13 cellular contexts compared by ENCODE assay signal in the genomic region with DNA sequence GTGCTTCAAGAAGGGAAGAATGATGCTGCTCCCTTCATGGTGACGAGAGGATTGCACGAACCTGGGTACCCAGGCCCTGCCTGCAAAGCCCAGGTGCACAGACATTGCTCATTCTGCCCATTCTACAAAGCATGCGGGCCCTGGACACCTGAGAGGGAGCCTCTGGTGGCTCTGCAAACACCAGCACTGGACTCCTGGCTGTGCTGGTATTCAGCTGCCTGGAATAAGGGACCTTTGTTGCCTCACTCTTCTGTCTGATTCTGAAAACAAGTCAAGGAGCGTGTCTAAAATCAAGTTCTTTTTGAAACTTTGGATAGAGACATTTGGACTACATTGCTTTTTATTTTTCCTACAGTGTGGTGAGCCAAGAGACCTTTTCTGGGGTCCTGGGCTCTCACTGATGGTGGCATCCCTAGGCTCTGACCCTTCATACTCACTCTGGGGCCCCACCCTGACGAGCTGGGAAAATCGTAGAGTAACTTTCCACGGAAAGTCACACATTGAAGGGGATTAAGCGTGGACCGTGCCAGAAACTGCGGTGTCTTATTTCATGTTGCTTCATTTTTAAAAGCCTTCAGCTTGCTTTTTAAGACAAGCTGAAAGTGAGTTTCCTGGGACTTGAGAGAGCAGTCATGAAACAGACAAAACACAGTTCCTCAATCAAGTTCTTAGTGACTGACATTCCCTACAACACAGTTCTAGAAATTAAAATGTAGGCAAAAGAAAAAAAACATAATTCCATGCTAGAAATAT. TPM values are rescaled to one million over a fixed set of nuclear protein-coding genes. Genes with fewer than 3 reads are reported as not detected.
A peak's percentile ranks its signal among the peaks of the same experiment; 100 is the strongest.
DNase-seq lines count a peak whose midpoint lies in the region; ATAC-seq and TF ChIP-seq lines count a peak whose summit lies in the region.
"Had no signal": no experiment of that assay in that cellular context is flagged by ENCODE, and none has a peak within 500 bp of the region (broad histone marks: within the 10 kb centered on the region; RNA-seq: fewer than 3 reads in every experiment).

No MANE protein-coding gene starts in this region.

- 79% methylated on average over 10 of the region's 10 CpGs for WGBS in mesenchymal stem cell

- peaks cover 13% of the 10 kb centered on the region for H3K4me1 Mint-ChIP-seq in activated T-cell treated with anti-CD3 and anti-CD28 coated beads, Interleukin-2, amount 50 U/mL, for 24 hours (ENCODE audit: low read depth)

- no peak overlapping the region for H2BK120ac ChIP-seq in mesenchymal stem cell (ENCODE audit: low read depth, low read length)

- H3K9ac ChIP-seq in mesenchymal stem cell (ENCODE audit: low read length) (peak overlapping the region; percentile 43), subcutaneous abdominal adipose tissue (ENCODE audit: low read length in 5 of 5) (no peak overlapping the region)

- no peak overlapping the region for H3K4me3 ChIP-seq in HEK293 (ENCODE audit: low read depth, low read length)
- peak overlapping the region in 1 of 2 experiments; percentile 63 for H3K4me3 ChIP-seq in mesenchymal stem cell (ENCODE audit: insufficient read depth in 1 of 2, low read depth in 1 of 2, low read length in 2 of 2)
- no peak overlapping the region for H3K4me3 ChIP-seq in subcutaneous abdominal adipose tissue (ENCODE audit: low read depth in 1 of 5, low read length in 5 of 5)
- H3K4me3 ChIP-seq: cardiac muscle cell had no signal

- H3K27ac ChIP-seq in HEK293 (ENCODE audit: extremely low read depth, low read depth, low read length) (no peak overlapping the region), mesenchymal stem cell (ENCODE audit: low read length, poor library complexity, severe bottlenecking) (peak overlapping the region; percentile 99), subcutaneous abdominal adipose tissue (ENCODE audit: low read depth, low read length) (peak overlapping the region; percentile 74)
- H3K27ac ChIP-seq: cardiac muscle cell had no signal

- DNase-seq in dedifferentiated amniotic fluid mesenchymal stem cell (ENCODE audit: extremely low spot score) (peak; percentile 63), mesenchymal stem cell (peak; percentile 41), NCI-H82 (lab: John Stamatoyannopoulos, UW) (no peak), RKO (ENCODE audit: low spot score) (no peak)
- no peak for DNase-seq in activated T-cell treated with anti-CD3 and anti-CD28 coated beads, Interleukin-2, amount 50 U/mL, for 24 hours
- DNase-seq: activated T-cell treated with anti-CD3 and anti-CD28 coated beads, Interleukin-2, amount 50 U/mL, for 1 hour; NCI-H526 treated with DMSO at 0.1 percent for 48 hours; SIG-M5 had no signal

- H2BK12ac ChIP-seq in mesenchymal stem cell (ENCODE audit: low read length in 2 of 2) = peak overlapping the region; percentile 51 to 63

- CTCF ChIA-PET in HEK293 (lab: Yijun Ruan, JAX) = interaction anchor here (0.6 to 1.1 kb wide), 3 partner anchors 35 to 112 kb away, joined by 3 read pairs; no protein-coding TSS in a partner anchor

- no peak overlapping the region for H3K23ac ChIP-seq in mesenchymal stem cell (ENCODE audit: low read length in 2 of 2)

- no peak overlapping the region for H3K4me3 Mint-ChIP-seq in activated T-cell treated with anti-CD3 and anti-CD28 coated beads, Interleukin-2, amount 50 U/mL, for 24 hours

- no peaks in the 10 kb centered on the region for H3K9me3 Mint-ChIP-seq in activated T-cell treated with anti-CD3 and anti-CD28 coated beads, Interleukin-2, amount 50 U/mL, for 24 hours

- H3K36me3 ChIP-seq in HEK293 (ENCODE audit: control insufficient read depth in 2 of 2, insufficient read depth in 1 of 2, low read length in 2 of 2) (no peaks in the 10 kb centered on the region), mesenchymal stem cell (ENCODE audit: control insufficient read depth in 1 of 2, insufficient read depth in 2 of 2, low read depth in 1 of 2, low read length in 2 of 2) (no peaks in the 10 kb centered on the region), subcutaneous abdominal adipose tissue (ENCODE audit: control insufficient read depth in 5 of 5, insufficient read depth in 5 of 5, low read length in 5 of 5) (no peaks in the 10 kb centered on the region)
- H3K36me3 ChIP-seq: cardiac muscle cell had no signal

- H3K4me1 ChIP-seq in HEK293 (ENCODE audit: control insufficient read depth, insufficient read depth, low read length) (peaks cover 4% of the 10 kb centered on the region; the same call in 1 of the 2 replicates), mesenchymal stem cell (ENCODE audit: control insufficient read depth, insufficient read depth, low read depth, low read length) (peaks cover 42% of the 10 kb centered on the region), subcutaneous abdominal adipose tissue (ENCODE audit: control insufficient read depth in 5 of 5, insufficient read depth in 5 of 5, low read length in 5 of 5) (peaks cover 15 to 58% (median 56%) of the 10 kb centered on the region in 5 donors)

- H3K9me3 ChIP-seq in HEK293 (ENCODE audit: control insufficient read depth, insufficient read depth, low read depth, low read length) = no peaks in the 10 kb centered on the region
- no peaks in the 10 kb centered on the region for H3K9me3 ChIP-seq in mesenchymal stem cell (ENCODE audit: control insufficient read depth, low read length)
- H3K9me3 ChIP-seq in subcutaneous abdominal adipose tissue (ENCODE audit: control insufficient read depth in 5 of 5, low read length in 5 of 5) = no peaks in the 10 kb centered on the region

- no peak overlapping the region for H3K18ac ChIP-seq in mesenchymal stem cell (ENCODE audit: low read depth in 1 of 2, low read length in 2 of 2)

- peaks cover 4% of the 10 kb centered on the region for H3K27me3 Mint-ChIP-seq in activated T-cell treated with anti-CD3 and anti-CD28 coated beads, Interleukin-2, amount 50 U/mL, for 24 hours

- H4K8ac ChIP-seq in mesenchymal stem cell (ENCODE audit: low read length) = no peak overlapping the region

- H2AK5ac ChIP-seq in mesenchymal stem cell (ENCODE audit: low read length, severe bottlenecking) = peak overlapping the region; percentile 97

- no peak overlapping the region for H2BK5ac ChIP-seq in mesenchymal stem cell (ENCODE audit: low read depth, low read length, poor library complexity, severe bottlenecking)

- TF ChIP-seq CTCF in HEK293 (tag by site-specific recombination; IDR thresholded peaks at IDR 0.05) = no peak

- no peak overlapping the region for H3K4ac ChIP-seq in mesenchymal stem cell (ENCODE audit: low read depth in 1 of 2, low read length in 2 of 2)

- H3K27ac Mint-ChIP-seq in activated T-cell treated with anti-CD3 and anti-CD28 coated beads, Interleukin-2, amount 50 U/mL, for 24 hours = no peak overlapping the region

- H3K79me1 ChIP-seq in mesenchymal stem cell (replicated peaks; ENCODE audit: low read length, poor library complexity, severe bottlenecking) = no peaks in the 10 kb centered on the region

- H2BK15ac ChIP-seq in mesenchymal stem cell (ENCODE audit: low read depth, poor library complexity, severe bottlenecking) = no peak overlapping the region

- no peaks in the 10 kb centered on the region for H3K36me3 Mint-ChIP-seq in activated T-cell treated with anti-CD3 and anti-CD28 coated beads, Interleukin-2, amount 50 U/mL, for 24 hours (ENCODE audit: low read depth)

- peak overlapping the region; percentile 15 for H4K91ac ChIP-seq in mesenchymal stem cell (ENCODE audit: low read length)

- H3K4me2 ChIP-seq in mesenchymal stem cell (ENCODE audit: low read length, poor library complexity, severe bottlenecking) = no peak overlapping the region

- peaks cover 0 to 10% of the 10 kb centered on the region in 2 experiments for H3K27me3 ChIP-seq in mesenchymal stem cell (ENCODE audit: control insufficient read depth in 1 of 2, insufficient read depth in 1 of 2, low read length in 2 of 2)
- no peaks in the 10 kb centered on the region for H3K27me3 ChIP-seq in subcutaneous abdominal adipose tissue (ENCODE audit: control insufficient read depth in 5 of 5, insufficient read depth in 4 of 5, low read length in 5 of 5)
- H3K27me3 ChIP-seq: cardiac muscle cell had no signal

- H3K14ac ChIP-seq in mesenchymal stem cell (ENCODE audit: low read length in 2 of 2) = no peak overlapping the region

- H2AFZ ChIP-seq in mesenchymal stem cell (ENCODE audit: low read depth, low read length) = no peak overlapping the region

- no peak for ATAC-seq in GM21367 (IDR thresholded peaks at IDR 0.05; ENCODE audit: unreplicated experiment)
- ATAC-seq: esophagus mucosa had no signal

- POLR2A ChIA-PET in HEK293 (lab: Yijun Ruan, JAX) = no interaction called here

TF ChIP-seq in HEK293, 187 proteins besides CTCF, POLR2A, EP300 and RAD21 (continues in another document):
- TF ChIP-seq, protein P1, sequence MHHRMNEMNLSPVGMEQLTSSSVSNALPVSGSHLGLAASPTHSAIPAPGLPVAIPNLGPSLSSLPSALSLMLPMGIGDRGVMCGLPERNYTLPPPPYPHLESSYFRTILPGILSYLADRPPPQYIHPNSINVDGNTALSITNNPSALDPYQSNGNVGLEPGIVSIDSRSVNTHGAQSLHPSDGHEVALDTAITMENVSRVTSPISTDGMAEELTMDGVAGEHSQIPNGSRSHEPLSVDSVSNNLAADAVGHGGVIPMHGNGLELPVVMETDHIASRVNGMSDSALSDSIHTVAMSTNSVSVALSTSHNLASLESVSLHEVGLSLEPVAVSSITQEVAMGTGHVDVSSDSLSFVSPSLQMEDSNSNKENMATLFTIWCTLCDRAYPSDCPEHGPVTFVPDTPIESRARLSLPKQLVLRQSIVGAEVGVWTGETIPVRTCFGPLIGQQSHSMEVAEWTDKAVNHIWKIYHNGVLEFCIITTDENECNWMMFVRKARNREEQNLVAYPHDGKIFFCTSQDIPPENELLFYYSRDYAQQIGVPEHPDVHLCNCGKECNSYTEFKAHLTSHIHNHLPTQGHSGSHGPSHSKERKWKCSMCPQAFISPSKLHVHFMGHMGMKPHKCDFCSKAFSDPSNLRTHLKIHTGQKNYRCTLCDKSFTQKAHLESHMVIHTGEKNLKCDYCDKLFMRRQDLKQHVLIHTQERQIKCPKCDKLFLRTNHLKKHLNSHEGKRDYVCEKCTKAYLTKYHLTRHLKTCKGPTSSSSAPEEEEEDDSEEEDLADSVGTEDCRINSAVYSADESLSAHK (tag by site-specific recombination; IDR thresholded peaks at IDR 0.05) = peak; percentile 96
- TF ChIP-seq ZBTB48 (tag by site-specific recombination; IDR thresholded peaks at IDR 0.05) (0 out of 2 replicates have a peak, but pooled peaks have one; percentile 38), SETDB1 (IDR thresholded peaks at IDR 0.05; ENCODE audit: insufficient read length, low read length) (no peak), ZNF112 (tag by site-specific recombination; IDR thresholded peaks at IDR 0.05) (no peak)

RNA-seq across cellular contexts. Expression of gene ABCA4, which starts 24.0 kb away (rescaled TPM):
- 0.12 TPM for polyA plus RNA-seq in mesenchymal stem cell (2013, experiment 1 of 2)
- 0.04 TPM for polyA plus RNA-seq in mesenchymal stem cell (2013, experiment 2 of 2)

Comparison
In these comparisons a context has a peak if more than half of its experiments do, and no peak if none do; other contexts are left out.
1. DNase-seq: peak in dedifferentiated amniotic fluid mesenchymal stem cell (single experiment) and mesenchymal stem cell (single experiment); none in NCI-H82 (single experiment), activated T-cell treated with anti-CD3 and anti-CD28 coated beads, Interleukin-2, amount 50 U/mL, for 24 hours (single experiment) and RKO (single experiment).